In genomic region chr5:79774171-79774854, GRCh38 we compare ENCODE assay signal across 1 cellular context.
TF ChIP-seq lines count a peak whose summit lies in the region.

No MANE protein-coding gene starts in this region.

TF ChIP-seq in K562, 482 proteins besides CTCF, POLR2A, EP300 and RAD21 (continued from another document):
- TF ChIP-seq UBTF (IDR thresholded peaks at IDR 0.05; ENCODE audit: borderline replicate concordance in 1 of 2, low read depth in 2 of 2, low read length in 2 of 2) = no peak
- TF ChIP-seq ZNF324 (CRISPR knock-in tag; IDR thresholded peaks at IDR 0.05) = no peak
- TF ChIP-seq RCOR1 (IDR thresholded peaks at IDR 0.05; ENCODE audit: borderline replicate concordance in 1 of 2, low read depth in 2 of 2, low read length in 2 of 2) = 0 out of 4 replicates have a peak, but pooled peaks of 1 of the 2 experiments have one; percentile 9
- TF ChIP-seq FOXJ3 (CRISPR knock-in tag; IDR thresholded peaks at IDR 0.05) = no peak
- TF ChIP-seq ARID3B (CRISPR knock-in tag; IDR thresholded peaks at IDR 0.05; ENCODE audit: borderline replicate concordance) = no peak
- no peak for TF ChIP-seq MGA (IDR thresholded peaks at IDR 0.05)
- TF ChIP-seq BRF2 (IDR thresholded peaks at IDR 0.05; ENCODE audit: borderline replicate concordance, insufficient read depth, insufficient read length) = no peak
- no peak for TF ChIP-seq ZBTB8A (IDR thresholded peaks at IDR 0.05; ENCODE audit: partially characterized antibody)
- no peak for TF ChIP-seq KAT8 (IDR thresholded peaks at IDR 0.05; ENCODE audit: low read depth)
- TF ChIP-seq, protein P1, sequence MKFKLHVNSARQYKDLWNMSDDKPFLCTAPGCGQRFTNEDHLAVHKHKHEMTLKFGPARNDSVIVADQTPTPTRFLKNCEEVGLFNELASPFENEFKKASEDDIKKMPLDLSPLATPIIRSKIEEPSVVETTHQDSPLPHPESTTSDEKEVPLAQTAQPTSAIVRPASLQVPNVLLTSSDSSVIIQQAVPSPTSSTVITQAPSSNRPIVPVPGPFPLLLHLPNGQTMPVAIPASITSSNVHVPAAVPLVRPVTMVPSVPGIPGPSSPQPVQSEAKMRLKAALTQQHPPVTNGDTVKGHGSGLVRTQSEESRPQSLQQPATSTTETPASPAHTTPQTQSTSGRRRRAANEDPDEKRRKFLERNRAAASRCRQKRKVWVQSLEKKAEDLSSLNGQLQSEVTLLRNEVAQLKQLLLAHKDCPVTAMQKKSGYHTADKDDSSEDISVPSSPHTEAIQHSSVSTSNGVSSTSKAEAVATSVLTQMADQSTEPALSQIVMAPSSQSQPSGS (CRISPR knock-in tag; IDR thresholded peaks at IDR 0.05) = no peak
- TF ChIP-seq ATF7 (IDR thresholded peaks at IDR 0.05) = 0 out of 2 replicates have a peak, but pooled peaks have one; percentile 17
